ENCODE assay signal across 19 cellular contexts in the genomic region with DNA sequence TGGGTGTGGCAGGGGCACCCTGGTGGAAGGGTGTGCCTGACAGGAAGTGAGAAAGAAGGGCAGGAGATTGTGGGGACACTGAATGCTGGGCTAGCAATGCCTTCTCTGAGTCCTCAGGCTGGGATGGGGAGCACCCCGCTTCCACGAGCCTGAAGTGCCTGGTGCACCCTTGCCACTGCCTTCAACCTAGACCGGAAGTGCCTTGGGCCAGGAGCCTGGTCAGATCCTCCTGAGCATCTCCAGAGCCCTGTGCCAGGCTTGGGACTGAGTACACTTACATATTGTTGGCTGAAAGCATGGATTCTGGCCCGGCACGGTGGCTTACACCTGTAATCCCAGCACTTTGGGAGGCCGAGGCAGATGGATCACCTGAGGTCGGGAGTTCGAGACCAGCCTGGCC.
DNase-seq lines count a peak whose midpoint lies in the region; ATAC-seq and TF ChIP-seq lines count a peak whose summit lies in the region.
"Had no signal": no experiment of that assay in that cellular context is flagged by ENCODE, and none has a peak within 500 bp of the region (broad histone marks: within the 10 kb centered on the region; RNA-seq: fewer than 3 reads in every experiment).

No MANE protein-coding gene starts in this region.

- no peak overlapping the region for H3K4me3 Mint-ChIP-seq in activated CD8-positive, alpha-beta T cell treated with anti-CD3 and anti-CD28 coated beads, Interleukin-2, amount 10 ng/mL, durations not matched to agents 7 days and 5 days
- no peak overlapping the region for H3K4me3 Mint-ChIP-seq in activated CD8-positive, alpha-beta T cell treated with anti-CD3 and anti-CD28 coated beads for 36 hours
- no peak overlapping the region for H3K4me3 Mint-ChIP-seq in CD4-positive, CD25-positive, alpha-beta regulatory T cell
- peak overlapping the region; percentile 0 to 36 for H3K4me3 Mint-ChIP-seq in effector memory CD8-positive, alpha-beta T cell
- H3K4me3 Mint-ChIP-seq in stimulated activated effector memory CD8-positive, alpha-beta T cell treated with anti-CD3 and anti-CD28 coated beads, Interleukin-12 subunit alpha, Interleukin-12 subunit beta, amount 100 ng/mL, for 72 hours = no peak overlapping the region
- H3K4me3 Mint-ChIP-seq: HFFc6 had no signal

- H3K4me3 ChIP-seq in CD4-positive, CD25-positive, alpha-beta regulatory T cell (ENCODE audit: low read depth, low read length) = no peak overlapping the region
- no peak overlapping the region for H3K4me3 ChIP-seq in esophagus muscularis mucosa

- H3K27me3 Mint-ChIP-seq in activated CD8-positive, alpha-beta T cell treated with anti-CD3 and anti-CD28 coated beads, Interleukin-2, amount 10 ng/mL, durations not matched to agents 7 days and 5 days (ENCODE audit: low read depth) = no peaks in the 10 kb centered on the region
- H3K27me3 Mint-ChIP-seq in activated CD8-positive, alpha-beta T cell treated with anti-CD3 and anti-CD28 coated beads for 36 hours = no peaks in the 10 kb centered on the region
- no peaks in the 10 kb centered on the region for H3K27me3 Mint-ChIP-seq in CD4-positive, CD25-positive, alpha-beta regulatory T cell
- H3K27me3 Mint-ChIP-seq in effector memory CD8-positive, alpha-beta T cell = no peaks in the 10 kb centered on the region

- H3K36me3 ChIP-seq in CD4-positive, CD25-positive, alpha-beta regulatory T cell (ENCODE audit: control insufficient read depth, insufficient read depth, low read length) = no peaks in the 10 kb centered on the region
- no peaks in the 10 kb centered on the region for H3K36me3 ChIP-seq in esophagus muscularis mucosa

- CTCF ChIA-PET in activated CD8-positive, alpha-beta T cell treated with anti-CD3 and anti-CD28 coated beads, Interleukin-2, amount 10 ng/mL, durations not matched to agents 7 days and 5 days (lab: Charles Lee) = no interaction called here
- CTCF ChIA-PET in activated CD8-positive, alpha-beta T cell treated with anti-CD3 and anti-CD28 coated beads for 36 hours (lab: Charles Lee) = no interaction called here
- CTCF ChIA-PET in GM10248 (lab: Yijun Ruan, JAX) = interaction anchor here (1.7 kb wide), 1 partner anchor 12 kb away, joined by 5 read pairs; no protein-coding TSS in a partner anchor

- POLR2A ChIA-PET in activated CD8-positive, alpha-beta T cell treated with anti-CD3 and anti-CD28 coated beads, Interleukin-2, amount 10 ng/mL, durations not matched to agents 7 days and 5 days (lab: Charles Lee) = interaction anchor here (1.0 kb wide), 1 partner anchor 17 kb away, joined by 3 read pairs; no protein-coding TSS in a partner anchor
- POLR2A ChIA-PET in activated CD8-positive, alpha-beta T cell treated with anti-CD3 and anti-CD28 coated beads for 36 hours (lab: Charles Lee) = no interaction called here
- POLR2A ChIA-PET in GM10248 (lab: Yijun Ruan, JAX) = interaction anchor here (0.8 kb wide), 1 partner anchor 18 kb away, joined by 3 read pairs; no protein-coding TSS in a partner anchor

- no peaks in the 10 kb centered on the region for H3K9me3 Mint-ChIP-seq in activated CD8-positive, alpha-beta T cell treated with anti-CD3 and anti-CD28 coated beads, Interleukin-2, amount 10 ng/mL, durations not matched to agents 7 days and 5 days (ENCODE audit: insufficient read depth)
- no peaks in the 10 kb centered on the region for H3K9me3 Mint-ChIP-seq in activated CD8-positive, alpha-beta T cell treated with anti-CD3 and anti-CD28 coated beads for 36 hours
- no peaks in the 10 kb centered on the region for H3K9me3 Mint-ChIP-seq in CD4-positive, CD25-positive, alpha-beta regulatory T cell
- H3K9me3 Mint-ChIP-seq in effector memory CD8-positive, alpha-beta T cell = no peaks in the 10 kb centered on the region
- H3K9me3 Mint-ChIP-seq in stimulated activated effector memory CD8-positive, alpha-beta T cell treated with anti-CD3 and anti-CD28 coated beads, Interleukin-12 subunit alpha, Interleukin-12 subunit beta, amount 100 ng/mL, for 72 hours = no peaks in the 10 kb centered on the region
- H3K9me3 Mint-ChIP-seq: HFFc6 had no signal

- H3K9me3 ChIP-seq in CD4-positive, CD25-positive, alpha-beta regulatory T cell (ENCODE audit: control insufficient read depth in 2 of 2, low read length in 2 of 2) = no peaks in the 10 kb centered on the region
- H3K9me3 ChIP-seq in esophagus muscularis mucosa = no peaks in the 10 kb centered on the region

- no peak for TF ChIP-seq EP300 in esophagus muscularis mucosa (IDR thresholded peaks at IDR 0.05)

- no peaks in the 10 kb centered on the region for H3K36me3 Mint-ChIP-seq in activated CD8-positive, alpha-beta T cell treated with anti-CD3 and anti-CD28 coated beads, Interleukin-2, amount 10 ng/mL, durations not matched to agents 7 days and 5 days (ENCODE audit: low read depth)
- no peaks in the 10 kb centered on the region for H3K36me3 Mint-ChIP-seq in activated CD8-positive, alpha-beta T cell treated with anti-CD3 and anti-CD28 coated beads for 36 hours (ENCODE audit: low read depth)
- no peaks in the 10 kb centered on the region for H3K36me3 Mint-ChIP-seq in CD4-positive, CD25-positive, alpha-beta regulatory T cell
- H3K36me3 Mint-ChIP-seq in effector memory CD8-positive, alpha-beta T cell (ENCODE audit: insufficient read depth) = no peaks in the 10 kb centered on the region
- H3K36me3 Mint-ChIP-seq in stimulated activated effector memory CD8-positive, alpha-beta T cell treated with anti-CD3 and anti-CD28 coated beads, Interleukin-12 subunit alpha, Interleukin-12 subunit beta, amount 100 ng/mL, for 72 hours = no peaks in the 10 kb centered on the region

- H3K4me1 Mint-ChIP-seq in activated CD8-positive, alpha-beta T cell treated with anti-CD3 and anti-CD28 coated beads, Interleukin-2, amount 10 ng/mL, durations not matched to agents 7 days and 5 days (ENCODE audit: low read depth) = peaks cover 47% of the 10 kb centered on the region
- H3K4me1 Mint-ChIP-seq in activated CD8-positive, alpha-beta T cell treated with anti-CD3 and anti-CD28 coated beads for 36 hours (ENCODE audit: low read depth) = peaks cover 30% of the 10 kb centered on the region
- peaks cover 0 to 26% (median 14%) of the 10 kb centered on the region in 4 donors for H3K4me1 Mint-ChIP-seq in CD4-positive, CD25-positive, alpha-beta regulatory T cell
- H3K4me1 Mint-ChIP-seq in effector memory CD8-positive, alpha-beta T cell (ENCODE audit: low read depth in 2 of 2) = peaks cover 34 to 39% of the 10 kb centered on the region in 2 donors
- H3K4me1 Mint-ChIP-seq in stimulated activated effector memory CD8-positive, alpha-beta T cell treated with anti-CD3 and anti-CD28 coated beads, Interleukin-12 subunit alpha, Interleukin-12 subunit beta, amount 100 ng/mL, for 72 hours = peaks cover 43% of the 10 kb centered on the region

- no peak for TF ChIP-seq POLR2A in esophagus muscularis mucosa (IDR thresholded peaks at IDR 0.05; ENCODE audit: low read depth)

- 95% methylated on average over 6 of the region's 8 CpGs for WGBS in esophagus muscularis mucosa

- no peak for ATAC-seq in activated CD8-positive, alpha-beta T cell treated with anti-CD3 and anti-CD28 coated beads, Interleukin-2, amount 10 ng/mL, durations not matched to agents 7 days and 5 days
- no peak for ATAC-seq in activated CD8-positive, alpha-beta T cell treated with anti-CD3 and anti-CD28 coated beads for 36 hours
- ATAC-seq in CD4-positive, CD25-positive, alpha-beta regulatory T cell (ENCODE audit: low read depth in 2 of 2) = no peak
- no peak for ATAC-seq in effector memory CD8-positive, alpha-beta T cell (replicated peaks)
- ATAC-seq in stimulated activated effector memory CD8-positive, alpha-beta T cell treated with anti-CD3 and anti-CD28 coated beads, Interleukin-12 subunit alpha, Interleukin-12 subunit beta, amount 100 ng/mL, for 72 hours = no peak

- H3K27ac Mint-ChIP-seq in activated CD8-positive, alpha-beta T cell treated with anti-CD3 and anti-CD28 coated beads, Interleukin-2, amount 10 ng/mL, durations not matched to agents 7 days and 5 days = peak overlapping the region; percentile 70
- no peak overlapping the region for H3K27ac Mint-ChIP-seq in activated CD8-positive, alpha-beta T cell treated with anti-CD3 and anti-CD28 coated beads for 36 hours
- H3K27ac Mint-ChIP-seq in CD4-positive, CD25-positive, alpha-beta regulatory T cell = peak overlapping the region in 2 of 3 donors; percentile 14 to 62
- H3K27ac Mint-ChIP-seq in effector memory CD8-positive, alpha-beta T cell = peak overlapping the region; percentile 1 to 53
- H3K27ac Mint-ChIP-seq in stimulated activated effector memory CD8-positive, alpha-beta T cell treated with anti-CD3 and anti-CD28 coated beads, Interleukin-12 subunit alpha, Interleukin-12 subunit beta, amount 100 ng/mL, for 72 hours = peak overlapping the region; percentile 54
- H3K27ac Mint-ChIP-seq: HFFc6 had no signal

- TF ChIP-seq CTCF in activated CD8-positive, alpha-beta T cell treated with anti-CD3 and anti-CD28 coated beads for 36 hours (IDR thresholded peaks at IDR 0.05) = no peak
- TF ChIP-seq CTCF in GM10248 (IDR thresholded peaks at IDR 0.05; ENCODE audit: control extremely low read depth, extremely low read depth, low read depth, missing control alignments) (no peak), esophagus muscularis mucosa (IDR thresholded peaks at IDR 0.05) (no peak)

- DNase-seq in activated CD8-positive, alpha-beta T cell treated with anti-CD3 and anti-CD28 coated beads, Interleukin-2, amount 10 ng/mL, durations not matched to agents 7 days and 5 days = no peak
- DNase-seq in activated CD8-positive, alpha-beta T cell treated with anti-CD3 and anti-CD28 coated beads for 36 hours = no peak
- DNase-seq in CD4-positive, CD25-positive, alpha-beta regulatory T cell = no peak
- DNase-seq in effector memory CD8-positive, alpha-beta T cell = no peak
- DNase-seq in stimulated activated effector memory CD8-positive, alpha-beta T cell treated with anti-CD3 and anti-CD28 coated beads, Interleukin-12 subunit alpha, Interleukin-12 subunit beta, amount 100 ng/mL, for 72 hours (ENCODE audit: low spot score in 2 of 2) = no peak
- DNase-seq in MV-4-11 (lab: John Stamatoyannopoulos, UW) (no peak), GM10248 (ENCODE audit: extremely low spot score) (no peak), esophagus muscularis mucosa (ENCODE audit: extremely low spot score) (no peak)
- DNase-seq: H7, HFFc6, KBM-7, NCI-H1417, NCI-H187, NCI-H2107, NCI-H2227 treated with DMSO at 0.1 percent for 48 hours, NCI-H510A treated with DMSO at 0.1 percent for 48 hours, NCI-H774, OCI-M1, SHP77 had no signal

- intact Hi-C loops in activated CD8-positive, alpha-beta T cell treated with anti-CD3 and anti-CD28 coated beads for 36 hours (cut with micrococcal nuclease) = no loop called here
- intact Hi-C loops in esophagus muscularis mucosa (cut with DNase I) = no loop called here

- H3K27me3 ChIP-seq in CD4-positive, CD25-positive, alpha-beta regulatory T cell (ENCODE audit: control insufficient read depth, insufficient read depth, low read length) = no peaks in the 10 kb centered on the region
- no peaks in the 10 kb centered on the region for H3K27me3 ChIP-seq in esophagus muscularis mucosa

- peaks cover 8% of the 10 kb centered on the region for H3K4me1 ChIP-seq in CD4-positive, CD25-positive, alpha-beta regulatory T cell (ENCODE audit: control insufficient read depth, insufficient read depth, low read length, poor library complexity, severe bottlenecking)
- peaks cover 0 to 4% (median 0%) of the 10 kb centered on the region in 4 donors for H3K4me1 ChIP-seq in esophagus muscularis mucosa

- no peak overlapping the region for H3K27ac ChIP-seq in CD4-positive, CD25-positive, alpha-beta regulatory T cell (ENCODE audit: insufficient read depth, low read length, poor library complexity, severe bottlenecking)
- H3K27ac ChIP-seq in esophagus muscularis mucosa (replicated peaks in 1 of 4) = no peak overlapping the region

Comparison
In these comparisons a context has a peak if more than half of its experiments do, and no peak if none do; other contexts are left out.
1. H3K4me3 Mint-ChIP-seq: peak in effector memory CD8-positive, alpha-beta T cell (2 of 2); none in activated CD8-positive, alpha-beta T cell treated with anti-CD3 and anti-CD28 coated beads, Interleukin-2, amount 10 ng/mL, durations not matched to agents 7 days and 5 days (single experiment), activated CD8-positive, alpha-beta T cell treated with anti-CD3 and anti-CD28 coated beads for 36 hours (single experiment), CD4-positive, CD25-positive, alpha-beta regulatory T cell (0 of 4) and stimulated activated effector memory CD8-positive, alpha-beta T cell treated with anti-CD3 and anti-CD28 coated beads, Interleukin-12 subunit alpha, Interleukin-12 subunit beta, amount 100 ng/mL, for 72 hours (single experiment).